ENCODE assay signal across 13 cellular contexts in genomic region chr2:151774506-151774905, GRCh38. TPM values are rescaled to one million over a fixed set of nuclear protein-coding genes. Genes with fewer than 3 reads are reported as not detected.
DNase-seq lines count a peak whose midpoint lies in the region; ATAC-seq and TF ChIP-seq lines count a peak whose summit lies in the region.
"Had no signal": no experiment of that assay in that cellular context is flagged by ENCODE, and none has a peak within 500 bp of the region (broad histone marks: within the 10 kb centered on the region; RNA-seq: fewer than 3 reads in every experiment).

No MANE protein-coding gene starts in this region.

- H3K4me1 Mint-ChIP-seq in activated CD4-positive, alpha-beta memory T cell treated with anti-CD3 and anti-CD28 coated beads, Interleukin-2, amount 10 ng/mL, durations not matched to agents 7 days and 5 days, result no peaks in the 10 kb centered on the region

- CTCF ChIA-PET in activated CD4-positive, alpha-beta memory T cell treated with anti-CD3 and anti-CD28 coated beads, Interleukin-2, amount 10 ng/mL, durations not matched to agents 7 days and 5 days (lab: Charles Lee), result no interaction called here

- no peak overlapping the region for H3K4me3 Mint-ChIP-seq in activated CD4-positive, alpha-beta memory T cell treated with anti-CD3 and anti-CD28 coated beads, Interleukin-2, amount 10 ng/mL, durations not matched to agents 7 days and 5 days
- H3K4me3 Mint-ChIP-seq: activated naive CD4-positive, alpha-beta T cell treated with anti-CD3 and anti-CD28 coated beads for 36 hours; WTC11 had no signal

- H3K36me3 ChIP-seq in adrenal gland (replicated peaks in 1 of 2), result peaks cover 0 to 9% of the 10 kb centered on the region in 2 donors
- H3K36me3 ChIP-seq: transverse colon had no signal

- H3K27ac ChIP-seq in adrenal gland (peak overlapping the region in 4 of 5 donors; percentile 9 to 76 (median 61)), foreskin keratinocyte (no peak overlapping the region)
- H3K27ac ChIP-seq: transverse colon had no signal

- H3K9me3 Mint-ChIP-seq in activated CD4-positive, alpha-beta memory T cell treated with anti-CD3 and anti-CD28 coated beads, Interleukin-2, amount 10 ng/mL, durations not matched to agents 7 days and 5 days, result peaks cover 2% of the 10 kb centered on the region

- no peak overlapping the region for H3K27ac Mint-ChIP-seq in activated CD4-positive, alpha-beta memory T cell treated with anti-CD3 and anti-CD28 coated beads, Interleukin-2, amount 10 ng/mL, durations not matched to agents 7 days and 5 days
- H3K27ac Mint-ChIP-seq: activated naive CD4-positive, alpha-beta T cell treated with anti-CD3 and anti-CD28 coated beads for 36 hours had no signal

- no peaks in the 10 kb centered on the region for H3K27me3 Mint-ChIP-seq in activated CD4-positive, alpha-beta memory T cell treated with anti-CD3 and anti-CD28 coated beads, Interleukin-2, amount 10 ng/mL, durations not matched to agents 7 days and 5 days

- H3K4me3 ChIP-seq in adrenal gland, result no peak overlapping the region
- H3K4me3 ChIP-seq: transverse colon had no signal

- TF ChIP-seq POLR2A in adrenal gland (IDR thresholded peaks at IDR 0.05), result no peak

- TF ChIP-seq CTCF in adrenal gland (IDR thresholded peaks at IDR 0.05), result no peak
- no peak for TF ChIP-seq CTCF in foreskin keratinocyte (conservative IDR thresholded peaks at IDR 0.05)

- intact Hi-C loops in adrenal gland (cut with DNase I), result no loop called here

- ATAC-seq in foreskin keratinocyte (peak; percentile 84), HG03439 (IDR thresholded peaks at IDR 0.05; ENCODE audit: unreplicated experiment) (no peak)
- ATAC-seq: WTC11 had no signal

- H3K27me3 ChIP-seq in adrenal gland (no peaks in the 10 kb centered on the region), foreskin keratinocyte (no peaks in the 10 kb centered on the region)
- H3K27me3 ChIP-seq: transverse colon had no signal

- H3K4me1 ChIP-seq in adrenal gland (replicated peaks in 1 of 2), result peaks cover 5 to 9% of the 10 kb centered on the region in 2 donors
- H3K4me1 ChIP-seq in foreskin keratinocyte, result peaks cover 5% of the 10 kb centered on the region

- POLR2A ChIA-PET in activated CD4-positive, alpha-beta memory T cell treated with anti-CD3 and anti-CD28 coated beads, Interleukin-2, amount 10 ng/mL, durations not matched to agents 7 days and 5 days (lab: Charles Lee), result interaction anchor here (1.1 kb wide), 1 partner anchor 13 kb away, joined by 3 read pairs; no protein-coding TSS in a partner anchor

- H3K36me3 Mint-ChIP-seq in activated CD4-positive, alpha-beta memory T cell treated with anti-CD3 and anti-CD28 coated beads, Interleukin-2, amount 10 ng/mL, durations not matched to agents 7 days and 5 days (ENCODE audit: low read depth), result peaks cover 27% of the 10 kb centered on the region

- H3K9me3 ChIP-seq in adrenal gland (replicated peaks in 1 of 3), result no peaks in the 10 kb centered on the region
- H3K9me3 ChIP-seq: transverse colon had no signal

- peak; percentile 81 for DNase-seq in HCEC 1CT
- no peak for DNase-seq in adrenal gland
- DNase-seq in foreskin keratinocyte, result peak; percentile 22 to 51
- peak; percentile 48 for DNase-seq in stromal cell of bone marrow (ENCODE audit: low read depth)
- no peak for DNase-seq in activated CD4-positive, alpha-beta memory T cell treated with anti-CD3 and anti-CD28 coated beads, Interleukin-2, amount 10 ng/mL, durations not matched to agents 7 days and 5 days
- DNase-seq in anterior cingulate cortex (lab: John Stamatoyannopoulos, UW), result no peak
- no peak for DNase-seq in SK-N-DZ (ENCODE audit: low spot score)
- DNase-seq: activated naive CD4-positive, alpha-beta T cell treated with anti-CD3 and anti-CD28 coated beads for 36 hours; glutamatergic neuron; NCI-H1048; transverse colon had no signal

- WGBS in adrenal gland, 4 donors, result 28 to 42% (median 33%) methylated on average over 3 of the region's 3 CpGs

RNA-seq across cellular contexts. Expression of gene NEB, which starts 40.2 kb away (rescaled TPM):
- 10 to 100 TPM in 3 of 8 donors, 1 to 10 TPM in 5; 3.8 to 32.5 (median 8.3) TPM for total RNA-seq in adrenal gland
- polyA plus RNA-seq in adrenal gland, result 1 to 10 TPM; 3.0 to 7.9 (median 7.3) TPM
- under 0.01 and 0.27 TPM in 2 replicates for total RNA-seq in foreskin keratinocyte
- not detected in 2 replicates for polyA plus RNA-seq in foreskin keratinocyte
- total RNA-seq in activated CD4-positive, alpha-beta memory T cell treated with anti-CD3 and anti-CD28 coated beads, Interleukin-2, amount 10 ng/mL, durations not matched to agents 7 days and 5 days, result under 1 TPM; 0.38 to 0.45 TPM
- polyA plus RNA-seq in SK-N-DZ (2014; cell fraction: cytosol; rRNA removed), result 0.19 TPM in 1 of 2 replicates, not detected in the other
- polyA plus RNA-seq in SK-N-DZ (2014; cell fraction: nucleus; rRNA removed), result 0.18 and 0.54 TPM in 2 replicates

RNA-seq across cellular contexts. Expression of gene ARL5A, which starts 53.7 kb away (rescaled TPM):
- total RNA-seq in adrenal gland, result 10 to 100 TPM; 38.4 to 99.0 (median 70.5) TPM
- polyA plus RNA-seq in adrenal gland, result 10 to 100 TPM in 2 of 3 donors, 1 to 10 TPM in 1; 8.3 to 39.9 (median 10.9) TPM
- total RNA-seq in foreskin keratinocyte, result 38.5 and 40.2 TPM in 2 replicates
- 6.3 and 8.4 TPM in 2 replicates for polyA plus RNA-seq in foreskin keratinocyte
- 10 to 100 TPM; 50.6 to 52.7 TPM for total RNA-seq in activated CD4-positive, alpha-beta memory T cell treated with anti-CD3 and anti-CD28 coated beads, Interleukin-2, amount 10 ng/mL, durations not matched to agents 7 days and 5 days
- 24.0 and 41.4 TPM in 2 replicates for polyA plus RNA-seq in SK-N-DZ (2014; cell fraction: cytosol; rRNA removed)
- 15.7 and 19.0 TPM in 2 replicates for polyA plus RNA-seq in SK-N-DZ (2014; cell fraction: nucleus; rRNA removed)

Comparison
In these comparisons a context has a peak if more than half of its experiments do, and no peak if none do; other contexts are left out.
1. DNase-seq: peak in HCEC 1CT (single experiment), foreskin keratinocyte (2 of 2) and stromal cell of bone marrow (single experiment); none in adrenal gland (0 of 7), activated CD4-positive, alpha-beta memory T cell treated with anti-CD3 and anti-CD28 coated beads, Interleukin-2, amount 10 ng/mL, durations not matched to agents 7 days and 5 days (single experiment), anterior cingulate cortex (0 of 58) and SK-N-DZ (single experiment).